1 cellular context compared by ENCODE assay signal in the genomic region with DNA sequence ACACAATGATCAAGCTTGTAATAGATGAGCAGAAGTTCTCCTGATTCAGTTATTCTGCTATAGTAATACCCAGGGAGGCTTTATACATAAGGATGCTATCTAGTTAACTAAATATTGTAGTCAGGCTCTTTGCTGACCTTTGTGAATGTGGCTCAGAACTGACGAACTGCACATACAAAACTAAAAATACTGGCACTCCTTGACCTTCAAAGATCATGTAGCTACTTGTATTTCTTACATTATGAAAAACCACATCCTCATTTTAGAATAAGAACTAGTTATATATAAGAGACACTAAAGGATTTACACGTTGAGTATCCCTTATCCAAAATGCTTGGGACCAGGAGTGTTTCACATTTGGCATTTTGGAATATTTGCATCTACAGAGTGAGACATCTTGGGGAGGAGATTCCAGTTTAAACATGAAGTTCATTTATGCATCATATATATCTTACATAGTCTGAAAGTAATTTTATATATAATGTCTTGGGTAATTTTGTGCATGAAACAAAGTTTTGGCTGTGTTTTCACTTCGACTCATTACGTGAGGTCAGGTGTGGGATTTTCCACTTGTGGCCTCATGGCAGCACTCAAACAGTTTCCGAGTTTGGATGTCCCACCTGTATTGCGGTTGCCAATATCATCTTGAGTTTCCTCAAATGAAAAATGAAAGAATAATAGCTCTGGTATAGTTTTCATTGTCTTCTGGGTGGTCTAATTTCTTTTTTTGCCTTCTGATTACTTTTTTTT.
TF ChIP-seq lines count a peak whose summit lies in the region.

No MANE protein-coding gene starts in this region.

TF ChIP-seq in GM12878, 131 proteins besides CTCF, POLR2A, EP300 and RAD21 (continued from another document):
- TF ChIP-seq MYC (IDR thresholded peaks at IDR 0.05; ENCODE audit: insufficient read depth, insufficient read length, insufficient replicate concordance, low read length, severe bottlenecking) (no peak), BACH1 (IDR thresholded peaks at IDR 0.05; ENCODE audit: borderline replicate concordance) (no peak), ZSCAN29 (IDR thresholded peaks at IDR 0.05) (no peak), TCF7 (IDR thresholded peaks at IDR 0.05; ENCODE audit: borderline replicate concordance) (no peak), KDM1A (IDR thresholded peaks at IDR 0.05; ENCODE audit: borderline replicate concordance) (no peak), CHD4 (IDR thresholded peaks at IDR 0.05) (no peak), HCFC1 (IDR thresholded peaks at IDR 0.05; ENCODE audit: low read length) (no peak), SMARCA5 (IDR thresholded peaks at IDR 0.05) (no peak), RBBP5 (conservative IDR thresholded peaks at IDR 0.05) (no peak)
- TF ChIP-seq, protein P1, sequence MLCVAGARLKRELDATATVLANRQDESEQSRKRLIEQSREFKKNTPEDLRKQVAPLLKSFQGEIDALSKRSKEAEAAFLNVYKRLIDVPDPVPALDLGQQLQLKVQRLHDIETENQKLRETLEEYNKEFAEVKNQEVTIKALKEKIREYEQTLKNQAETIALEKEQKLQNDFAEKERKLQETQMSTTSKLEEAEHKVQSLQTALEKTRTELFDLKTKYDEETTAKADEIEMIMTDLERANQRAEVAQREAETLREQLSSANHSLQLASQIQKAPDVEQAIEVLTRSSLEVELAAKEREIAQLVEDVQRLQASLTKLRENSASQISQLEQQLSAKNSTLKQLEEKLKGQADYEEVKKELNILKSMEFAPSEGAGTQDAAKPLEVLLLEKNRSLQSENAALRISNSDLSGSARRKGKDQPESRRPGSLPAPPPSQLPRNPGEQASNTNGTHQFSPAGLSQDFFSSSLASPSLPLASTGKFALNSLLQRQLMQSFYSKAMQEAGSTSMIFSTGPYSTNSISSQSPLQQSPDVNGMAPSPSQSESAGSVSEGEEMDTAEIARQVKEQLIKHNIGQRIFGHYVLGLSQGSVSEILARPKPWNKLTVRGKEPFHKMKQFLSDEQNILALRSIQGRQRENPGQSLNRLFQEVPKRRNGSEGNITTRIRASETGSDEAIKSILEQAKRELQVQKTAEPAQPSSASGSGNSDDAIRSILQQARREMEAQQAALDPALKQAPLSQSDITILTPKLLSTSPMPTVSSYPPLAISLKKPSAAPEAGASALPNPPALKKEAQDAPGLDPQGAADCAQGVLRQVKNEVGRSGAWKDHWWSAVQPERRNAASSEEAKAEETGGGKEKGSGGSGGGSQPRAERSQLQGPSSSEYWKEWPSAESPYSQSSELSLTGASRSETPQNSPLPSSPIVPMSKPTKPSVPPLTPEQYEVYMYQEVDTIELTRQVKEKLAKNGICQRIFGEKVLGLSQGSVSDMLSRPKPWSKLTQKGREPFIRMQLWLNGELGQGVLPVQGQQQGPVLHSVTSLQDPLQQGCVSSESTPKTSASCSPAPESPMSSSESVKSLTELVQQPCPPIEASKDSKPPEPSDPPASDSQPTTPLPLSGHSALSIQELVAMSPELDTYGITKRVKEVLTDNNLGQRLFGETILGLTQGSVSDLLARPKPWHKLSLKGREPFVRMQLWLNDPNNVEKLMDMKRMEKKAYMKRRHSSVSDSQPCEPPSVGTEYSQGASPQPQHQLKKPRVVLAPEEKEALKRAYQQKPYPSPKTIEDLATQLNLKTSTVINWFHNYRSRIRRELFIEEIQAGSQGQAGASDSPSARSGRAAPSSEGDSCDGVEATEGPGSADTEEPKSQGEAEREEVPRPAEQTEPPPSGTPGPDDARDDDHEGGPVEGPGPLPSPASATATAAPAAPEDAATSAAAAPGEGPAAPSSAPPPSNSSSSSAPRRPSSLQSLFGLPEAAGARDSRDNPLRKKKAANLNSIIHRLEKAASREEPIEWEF (IDR thresholded peaks at IDR 0.05; ENCODE audit: insufficient replicate concordance, low read depth, low read length) = no peak
- TF ChIP-seq, protein P2, sequence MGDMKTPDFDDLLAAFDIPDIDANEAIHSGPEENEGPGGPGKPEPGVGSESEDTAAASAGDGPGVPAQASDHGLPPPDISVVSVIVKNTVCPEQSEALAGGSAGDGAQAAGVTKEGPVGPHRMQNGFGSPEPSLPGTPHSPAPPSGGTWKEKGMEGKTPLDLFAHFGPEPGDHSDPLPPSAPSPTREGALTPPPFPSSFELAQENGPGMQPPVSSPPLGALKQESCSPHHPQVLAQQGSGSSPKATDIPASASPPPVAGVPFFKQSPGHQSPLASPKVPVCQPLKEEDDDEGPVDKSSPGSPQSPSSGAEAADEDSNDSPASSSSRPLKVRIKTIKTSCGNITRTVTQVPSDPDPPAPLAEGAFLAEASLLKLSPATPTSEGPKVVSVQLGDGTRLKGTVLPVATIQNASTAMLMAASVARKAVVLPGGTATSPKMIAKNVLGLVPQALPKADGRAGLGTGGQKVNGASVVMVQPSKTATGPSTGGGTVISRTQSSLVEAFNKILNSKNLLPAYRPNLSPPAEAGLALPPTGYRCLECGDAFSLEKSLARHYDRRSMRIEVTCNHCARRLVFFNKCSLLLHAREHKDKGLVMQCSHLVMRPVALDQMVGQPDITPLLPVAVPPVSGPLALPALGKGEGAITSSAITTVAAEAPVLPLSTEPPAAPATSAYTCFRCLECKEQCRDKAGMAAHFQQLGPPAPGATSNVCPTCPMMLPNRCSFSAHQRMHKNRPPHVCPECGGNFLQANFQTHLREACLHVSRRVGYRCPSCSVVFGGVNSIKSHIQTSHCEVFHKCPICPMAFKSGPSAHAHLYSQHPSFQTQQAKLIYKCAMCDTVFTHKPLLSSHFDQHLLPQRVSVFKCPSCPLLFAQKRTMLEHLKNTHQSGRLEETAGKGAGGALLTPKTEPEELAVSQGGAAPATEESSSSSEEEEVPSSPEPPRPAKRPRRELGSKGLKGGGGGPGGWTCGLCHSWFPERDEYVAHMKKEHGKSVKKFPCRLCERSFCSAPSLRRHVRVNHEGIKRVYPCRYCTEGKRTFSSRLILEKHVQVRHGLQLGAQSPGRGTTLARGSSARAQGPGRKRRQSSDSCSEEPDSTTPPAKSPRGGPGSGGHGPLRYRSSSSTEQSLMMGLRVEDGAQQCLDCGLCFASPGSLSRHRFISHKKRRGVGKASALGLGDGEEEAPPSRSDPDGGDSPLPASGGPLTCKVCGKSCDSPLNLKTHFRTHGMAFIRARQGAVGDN (IDR thresholded peaks at IDR 0.05) = no peak
